8 cellular contexts compared by ENCODE assay signal in the genomic region with DNA sequence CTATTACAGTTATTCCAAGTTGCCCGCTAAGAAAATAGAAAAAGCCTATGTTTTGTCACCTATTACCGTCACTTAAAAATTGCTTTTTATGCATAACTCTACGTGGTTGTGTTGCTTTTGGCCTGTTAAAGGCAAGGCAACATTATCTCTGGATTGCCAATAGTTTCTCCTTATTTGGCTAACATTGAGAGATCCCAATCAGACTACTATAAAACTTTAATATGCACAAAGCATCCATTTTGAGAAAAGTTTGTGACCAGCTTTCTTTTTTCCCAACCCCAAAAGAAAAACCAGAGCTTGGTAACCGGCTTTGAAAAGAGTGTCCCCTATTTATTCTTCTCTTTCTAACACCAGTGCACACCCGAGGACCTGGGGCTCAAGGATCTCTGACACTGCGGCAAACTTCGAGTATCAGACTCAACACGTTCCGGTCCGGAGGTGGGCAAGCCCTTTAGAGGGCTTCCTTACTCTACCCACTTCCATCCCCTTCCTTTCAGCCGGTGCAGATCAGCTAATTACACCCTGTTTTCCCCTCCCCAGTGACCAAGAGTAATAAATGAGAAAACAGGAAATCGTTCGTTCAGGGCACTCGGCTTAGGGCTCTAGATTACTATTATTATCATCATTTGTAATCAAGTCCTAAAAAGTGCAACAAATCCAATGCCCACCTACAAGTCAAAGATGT. TPM values are rescaled to one million over a fixed set of nuclear protein-coding genes. Genes with fewer than 3 reads are reported as not detected.
A peak's percentile ranks its signal among the peaks of the same experiment; 100 is the strongest.
DNase-seq lines count a peak whose midpoint lies in the region; ATAC-seq and TF ChIP-seq lines count a peak whose summit lies in the region.

No MANE protein-coding gene starts in this region.

- no peaks in the 10 kb centered on the region for H3K36me3 Mint-ChIP-seq in neural crest cell (ENCODE audit: low read depth)

- H3K79me2 ChIP-seq in fibroblast of lung (ENCODE audit: control insufficient read depth, insufficient read depth, low read length): peaks cover 80% of the 10 kb centered on the region

- ATAC-seq in HG03521 (IDR thresholded peaks at IDR 0.05; ENCODE audit: unreplicated experiment) (peak; percentile 6), HG03139 (IDR thresholded peaks at IDR 0.05; ENCODE audit: unreplicated experiment) (no peak)

- peak overlapping the region; percentile 94 to 97 (median 96) for H3K4me3 ChIP-seq in fibroblast of lung (replicated peaks in 1 of 4; ENCODE audit: control extremely low read depth in 1 of 4, insufficient read depth in 1 of 4, low read depth in 3 of 4, low read length in 4 of 4)

- no peaks in the 10 kb centered on the region for H4K20me1 ChIP-seq in fibroblast of lung (ENCODE audit: control insufficient read depth, extremely low read depth, insufficient read depth, low read length)

- H3K27ac Mint-ChIP-seq in neural crest cell (ENCODE audit: unreplicated experiment): peak overlapping the region; percentile 99

- peak overlapping the region; percentile 64 for H3K4me2 ChIP-seq in fibroblast of lung (ENCODE audit: extremely low read depth, insufficient read depth, low read length)

- H3K4me3 Mint-ChIP-seq in neural crest cell: peak overlapping the region; percentile 100

- no peaks in the 10 kb centered on the region for H3K27me3 Mint-ChIP-seq in neural crest cell (ENCODE audit: low read depth)

- H3K27ac ChIP-seq in VCaP (peak overlapping the region; percentile 96), fibroblast of lung (ENCODE audit: insufficient read depth, low read length) (peak overlapping the region; percentile 97)

- no peak overlapping the region for H2AFZ ChIP-seq in fibroblast of lung (ENCODE audit: low read length)

- peaks cover 44% of the 10 kb centered on the region for H3K4me1 Mint-ChIP-seq in neural crest cell

- H3K9me3 Mint-ChIP-seq in neural crest cell: no peaks in the 10 kb centered on the region

- H3K9ac ChIP-seq in fibroblast of lung (ENCODE audit: insufficient read depth, low read length): peak overlapping the region; percentile 98

- peaks cover 2% of the 10 kb centered on the region for H3K36me3 ChIP-seq in fibroblast of lung (ENCODE audit: control insufficient read depth, insufficient read depth, low read length)

- H3K4me1 ChIP-seq in fibroblast of lung (ENCODE audit: control insufficient read depth, extremely low read depth, insufficient read depth, low read length): no peaks in the 10 kb centered on the region

- no peaks in the 10 kb centered on the region for H3K27me3 ChIP-seq in fibroblast of lung (ENCODE audit: control insufficient read depth, insufficient read depth, low read length)

- no peaks in the 10 kb centered on the region for H3K9me3 ChIP-seq in fibroblast of lung (ENCODE audit: control insufficient read depth, insufficient read depth, low read depth, low read length)

- DNase-seq in activated naive CD4-positive, alpha-beta T cell treated with Interleukin-2 at 50 U/mL for 16 hours: peak; percentile 9
- DNase-seq in activated naive CD4-positive, alpha-beta T cell treated with anti-CD3 and anti-CD28 coated beads, Interleukin-2, amount 50 U/mL, for 16 hours: no peak
- DNase-seq in fibroblast of lung (ENCODE audit: low read depth in 2 of 2) (peak; percentile 12 to 37), neural crest cell (ENCODE audit: low read depth, low spot score) (no peak), D341Med (ENCODE audit: low spot score) (no peak)

- TF ChIP-seq CTCF in VCaP (conservative IDR thresholded peaks at IDR 0.05) (no peak), fibroblast of lung (conservative IDR thresholded peaks at IDR 0.05 in 1 of 2, IDR thresholded peaks at IDR 0.05 in 1 of 2; ENCODE audit: low read depth in 1 of 2, low read length in 2 of 2) (no peak), neural crest cell (conservative IDR thresholded peaks at IDR 0.05) (no peak)

RNA-seq across cellular contexts. Expression of a gene that starts 1.2 kb away (rescaled TPM):
- total RNA-seq in fibroblast of lung (120 and 139 TPM in 2 replicates), neural crest cell (65.7 and 72.3 TPM in 2 replicates)
- polyA plus RNA-seq in fibroblast of lung: 76.4 and 94.9 TPM in 2 replicates
- 47.8 and 62.1 TPM in 2 replicates for polyA plus RNA-seq in fibroblast of lung (2012)
- 15.7 and 24.4 TPM in 2 replicates for polyA minus RNA-seq in fibroblast of lung (ENCODE audit: low replicate concordance)

Comparison
In these comparisons a context has a peak if more than half of its experiments do, and no peak if none do; other contexts are left out.
1. DNase-seq: peak in activated naive CD4-positive, alpha-beta T cell treated with Interleukin-2 at 50 U/mL for 16 hours (single experiment) and fibroblast of lung (2 of 2); none in activated naive CD4-positive, alpha-beta T cell treated with anti-CD3 and anti-CD28 coated beads, Interleukin-2, amount 50 U/mL, for 16 hours (single experiment), neural crest cell (single experiment) and D341Med (single experiment).